In the genomic region with DNA sequence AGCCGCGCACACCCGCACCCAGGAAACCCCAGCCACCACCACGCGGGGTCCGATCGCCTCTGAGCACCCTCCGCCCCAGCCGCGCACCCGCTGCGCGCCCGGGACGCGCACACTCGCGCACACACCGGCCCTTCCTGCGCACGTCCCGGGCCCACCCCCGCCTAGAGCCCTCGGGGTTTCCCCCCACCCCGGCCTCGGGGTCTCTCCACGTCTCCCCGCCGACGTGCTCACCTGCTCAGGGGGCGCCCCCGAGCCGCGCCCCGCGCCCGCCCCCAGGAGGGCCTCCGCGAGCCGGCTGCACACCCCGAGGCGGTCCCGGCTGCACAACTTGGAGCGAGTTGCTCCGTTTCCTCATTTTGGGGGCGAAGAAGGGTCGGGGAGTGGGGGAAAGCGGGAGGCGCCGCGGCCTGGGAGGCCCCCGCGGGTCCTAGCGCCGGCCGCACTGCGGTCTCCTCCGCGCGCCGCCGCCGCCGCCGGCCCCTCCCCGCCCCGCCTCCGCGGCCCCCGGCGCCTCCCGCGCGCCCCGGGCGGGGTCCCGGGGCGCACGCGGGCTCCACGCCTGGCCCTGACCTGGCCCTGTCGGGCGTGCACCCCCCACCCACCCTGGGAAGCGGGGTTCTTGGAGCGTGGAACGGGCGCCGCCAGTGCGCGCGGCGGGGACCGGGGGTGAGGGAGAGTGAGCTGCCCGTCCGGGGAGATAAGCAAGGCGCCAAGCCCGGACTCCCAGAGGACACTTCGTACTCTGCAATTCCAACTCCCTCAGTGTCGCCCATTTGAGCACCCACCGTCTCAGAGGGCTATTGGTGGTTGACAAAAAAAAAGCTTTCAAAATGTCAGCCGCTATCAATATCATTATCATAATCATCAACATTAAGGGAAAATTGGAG, we compare ENCODE assay signal across 8 cellular contexts. TPM values are rescaled to one million over a fixed set of nuclear protein-coding genes. Genes with fewer than 3 reads are reported as not detected.
DNase-seq lines count a peak whose midpoint lies in the region; ATAC-seq, FAIRE-seq and TF ChIP-seq lines count a peak whose summit lies in the region.

A gene with protein sequence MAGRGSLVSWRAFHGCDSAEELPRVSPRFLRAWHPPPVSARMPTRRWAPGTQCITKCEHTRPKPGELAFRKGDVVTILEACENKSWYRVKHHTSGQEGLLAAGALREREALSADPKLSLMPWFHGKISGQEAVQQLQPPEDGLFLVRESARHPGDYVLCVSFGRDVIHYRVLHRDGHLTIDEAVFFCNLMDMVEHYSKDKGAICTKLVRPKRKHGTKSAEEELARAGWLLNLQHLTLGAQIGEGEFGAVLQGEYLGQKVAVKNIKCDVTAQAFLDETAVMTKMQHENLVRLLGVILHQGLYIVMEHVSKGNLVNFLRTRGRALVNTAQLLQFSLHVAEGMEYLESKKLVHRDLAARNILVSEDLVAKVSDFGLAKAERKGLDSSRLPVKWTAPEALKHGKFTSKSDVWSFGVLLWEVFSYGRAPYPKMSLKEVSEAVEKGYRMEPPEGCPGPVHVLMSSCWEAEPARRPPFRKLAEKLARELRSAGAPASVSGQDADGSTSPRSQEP (minus strand): TSS at position 444 of the 887 bp plus-strand sequence. CDS start 1,246 bp downstream, outside the sequence.

- H3K23ac ChIP-seq in neuronal stem cell (ENCODE audit: low read depth, low read length, poor library complexity), result peak within 1 kb of the TSS; percentile 82

- H4K91ac ChIP-seq in neuronal stem cell (ENCODE audit: low read depth, low read length, poor library complexity), result no peak within 1 kb of the TSS

- H4K8ac ChIP-seq in neuronal stem cell (ENCODE audit: low read depth, low read length), result no peak within 1 kb of the TSS

- no peaks in the 10 kb centered on the region for H3K9me2 ChIP-seq in OCI-LY7 (ENCODE audit: insufficient read depth, low read length)

- no CpG with 5 or more reads among the region's 101 CpGs for WGBS in neuronal stem cell (ENCODE audit: extremely low coverage in 2 of 2, insufficient read length in 2 of 2, insufficient replicate concordance in 1 of 2), 2 donors

- intact Hi-C loops in Caco-2 (cut with micrococcal nuclease; ENCODE audit: unreplicated experiment), result no loop called here
- intact Hi-C loops in OCI-LY7 (cut with micrococcal nuclease; ENCODE audit: unreplicated experiment), result no loop called here

- CTCF ChIA-PET in Caco-2 (lab: Charles Lee), result no interaction called here
- CTCF ChIA-PET in OCI-LY7 (lab: Charles Lee; ENCODE audit: unreplicated experiment), result no interaction called here

- POLR2A ChIA-PET in Caco-2 (lab: Charles Lee), result no interaction called here
- POLR2A ChIA-PET in OCI-LY7 (lab: Charles Lee), result no interaction called here

- H2AFZ ChIP-seq in astrocyte (ENCODE audit: low read depth, low read length) (no peak within 1 kb of the TSS), neuronal stem cell (ENCODE audit: low read length) (peak within 1 kb of the TSS; percentile 94), OCI-LY7 (ENCODE audit: low read length) (no peak within 1 kb of the TSS)

- H3K9me3 Mint-ChIP-seq in Caco-2 (ENCODE audit: unreplicated experiment) (peaks cover 9% of the 10 kb centered on the region), astrocyte (ENCODE audit: unreplicated experiment) (peaks cover 31% of the 10 kb centered on the region)

- FAIRE-seq in astrocyte (lab: Jason Lieb, UNC), result no peak

- H2BK120ac ChIP-seq in neuronal stem cell (ENCODE audit: low read depth, low read length), result no peak within 1 kb of the TSS

- BruUV-seq in Caco-2 (replicated peaks; lab: Mats Ljungman, UMichigan) (no TSS peak), OCI-LY7 (replicated peaks; lab: Mats Ljungman, UMichigan) (no TSS peak)

- H3K14ac ChIP-seq in neuronal stem cell (ENCODE audit: low read length), result no peak within 1 kb of the TSS

- peak within 1 kb of the TSS; percentile 96 for H2BK15ac ChIP-seq in neuronal stem cell (ENCODE audit: low read length)

- TF ChIP-seq CTCF in Caco-2 (IDR thresholded peaks at IDR 0.05; ENCODE audit: insufficient read depth in 1 of 2, low read depth in 1 of 2, low read length in 1 of 2, severe bottlenecking in 1 of 2, unreplicated experiment in 1 of 2), result no peak
- TF ChIP-seq CTCF in astrocyte (IDR thresholded peaks at IDR 0.05; ENCODE audit: insufficient read depth, low read depth, low read length), result no peak
- no peak for TF ChIP-seq CTCF in OCI-LY7 (conservative IDR thresholded peaks at IDR 0.05; ENCODE audit: low read length)

- peak within 1 kb of the TSS; percentile 84 for H2AK5ac ChIP-seq in neuronal stem cell (ENCODE audit: low read depth, low read length)

- H2BK12ac ChIP-seq in neuronal stem cell (ENCODE audit: low read length), result peak within 1 kb of the TSS; percentile 18

- H3K4me3 ChIP-seq in Caco-2 (ENCODE audit: low read depth, low read length), result peak within 1 kb of the TSS; percentile 34
- no peak within 1 kb of the TSS for H3K4me3 ChIP-seq in astrocyte (ENCODE audit: insufficient read depth, low read depth, low read length)
- peak within 1 kb of the TSS; percentile 32 to 76 for H3K4me3 ChIP-seq in neuronal stem cell (ENCODE audit: low read length in 2 of 2)
- no peak within 1 kb of the TSS for H3K4me3 ChIP-seq in OCI-LY7 (ENCODE audit: low read depth, low read length, poor library complexity, severe bottlenecking)

- H3K9me3 ChIP-seq in Caco-2, result peaks cover 15% of the 10 kb centered on the region; the same call in 1 of the 2 replicates
- H3K9me3 ChIP-seq in astrocyte (ENCODE audit: insufficient read depth, low read depth, low read length), result peaks cover 25% of the 10 kb centered on the region
- H3K9me3 ChIP-seq in neuronal stem cell (replicated peaks in 1 of 2; ENCODE audit: control insufficient read depth in 2 of 2, insufficient read depth in 1 of 2, low read depth in 1 of 2, low read length in 2 of 2), result peaks cover 19 to 21% of the 10 kb centered on the region in 2 donors
- peaks cover 6% of the 10 kb centered on the region; the same call in 1 of the 2 replicates for H3K9me3 ChIP-seq in OCI-LY7 (ENCODE audit: low read length)

- H4K20me1 ChIP-seq in astrocyte (ENCODE audit: insufficient read depth, low read length), result no peaks in the 10 kb centered on the region
- H4K20me1 ChIP-seq in OCI-LY7 (ENCODE audit: insufficient read depth, low read length), result no peaks in the 10 kb centered on the region

- peak within 1 kb of the TSS; percentile 72 for H2BK5ac ChIP-seq in neuronal stem cell (ENCODE audit: low read length)

- DNase-seq in Caco-2, result no peak
- DNase-seq in NCI-H2171 treated with DMSO at 0.1 percent for 48 hours (lab: John Stamatoyannopoulos, UW), result peak; percentile 12
- no peak for DNase-seq in astrocyte (ENCODE audit: low read depth)
- no peak for DNase-seq in neuronal stem cell (ENCODE audit: low spot score)
- no peak for DNase-seq in OCI-LY7 (ENCODE audit: low spot score)
- DNase-seq in activated effector memory CD4-positive, alpha-beta T cell treated with Interleukin-2 at 50 U/mL for 16 hours, result no peak
- DNase-seq in HCEC 1CT, result no peak

- no peaks in the 10 kb centered on the region for H3K36me3 ChIP-seq in Caco-2 (ENCODE audit: control insufficient read depth, insufficient read depth, low read length)
- no peaks in the 10 kb centered on the region for H3K36me3 ChIP-seq in astrocyte (ENCODE audit: insufficient read depth, low read length)
- no peaks in the 10 kb centered on the region for H3K36me3 ChIP-seq in neuronal stem cell (replicated peaks in 1 of 2; ENCODE audit: control insufficient read depth in 2 of 2, insufficient read depth in 2 of 2, low read length in 2 of 2)
- no peaks in the 10 kb centered on the region for H3K36me3 ChIP-seq in OCI-LY7 (ENCODE audit: insufficient read depth, low read length)

- H3K4me2 ChIP-seq in astrocyte (ENCODE audit: low read length) (peak within 1 kb of the TSS; percentile 11), neuronal stem cell (ENCODE audit: insufficient read depth, low read length, poor library complexity, severe bottlenecking) (peak within 1 kb of the TSS; percentile 86), OCI-LY7 (ENCODE audit: low read length) (no peak within 1 kb of the TSS)

- H3K27ac ChIP-seq in astrocyte (ENCODE audit: low read depth, low read length) (no peak within 1 kb of the TSS), neuronal stem cell (replicated peaks; ENCODE audit: low read length) (no peak within 1 kb of the TSS), OCI-LY7 (ENCODE audit: low read depth, low read length, poor library complexity, severe bottlenecking) (no peak within 1 kb of the TSS)

- H3K27me3 Mint-ChIP-seq in Caco-2 (ENCODE audit: insufficient read depth, unreplicated experiment), result peaks cover 3% of the 10 kb centered on the region
- peaks cover 30% of the 10 kb centered on the region for H3K27me3 Mint-ChIP-seq in astrocyte (ENCODE audit: low read depth, unreplicated experiment)

- ATAC-seq in GM19467 (IDR thresholded peaks at IDR 0.05; ENCODE audit: unreplicated experiment), result no peak

- H3K36me3 Mint-ChIP-seq in Caco-2 (ENCODE audit: insufficient read depth, unreplicated experiment) (no peaks in the 10 kb centered on the region), astrocyte (ENCODE audit: low read depth, unreplicated experiment) (peaks cover 9% of the 10 kb centered on the region)

- H3K27me3 ChIP-seq in Caco-2 (replicated peaks; ENCODE audit: control insufficient read depth, insufficient read depth, low read length) (no peaks in the 10 kb centered on the region), astrocyte (ENCODE audit: insufficient read depth, low read length) (peaks cover 15% of the 10 kb centered on the region), neuronal stem cell (ENCODE audit: control insufficient read depth in 3 of 3, insufficient read depth in 3 of 3, low read depth in 1 of 3, low read length in 3 of 3) (peaks cover 8 to 59% (median 34%) of the 10 kb centered on the region in 3 experiments)

- H3K4ac ChIP-seq in neuronal stem cell (ENCODE audit: low read length), result no peak within 1 kb of the TSS

- H3K4me3 Mint-ChIP-seq in Caco-2 (ENCODE audit: unreplicated experiment) (peak within 1 kb of the TSS; percentile 22), astrocyte (ENCODE audit: unreplicated experiment) (peak within 1 kb of the TSS; percentile 62)

- H3K4me1 Mint-ChIP-seq in Caco-2 (ENCODE audit: low read depth, unreplicated experiment), result no peaks in the 10 kb centered on the region
- H3K4me1 Mint-ChIP-seq in astrocyte (ENCODE audit: low read depth, unreplicated experiment), result no peaks in the 10 kb centered on the region

- H3K18ac ChIP-seq in neuronal stem cell (ENCODE audit: low read length), result peak within 1 kb of the TSS; percentile 97

- H3K4me1 ChIP-seq in Caco-2, result no peaks in the 10 kb centered on the region
- H3K4me1 ChIP-seq in astrocyte (ENCODE audit: insufficient read depth, low read length), result no peaks in the 10 kb centered on the region
- H3K4me1 ChIP-seq in neuronal stem cell (ENCODE audit: control insufficient read depth in 2 of 2, insufficient read depth in 1 of 2, low read depth in 1 of 2, low read length in 2 of 2), result peaks cover 2 to 6% of the 10 kb centered on the region in 2 donors
- no peaks in the 10 kb centered on the region for H3K4me1 ChIP-seq in OCI-LY7 (ENCODE audit: insufficient read depth, low read length, poor library complexity, severe bottlenecking)

- H3K79me2 ChIP-seq in astrocyte (ENCODE audit: insufficient read depth, low read length), result no peaks in the 10 kb centered on the region
- H3K79me2 ChIP-seq in OCI-LY7 (ENCODE audit: insufficient read depth, low read depth, low read length), result no peaks in the 10 kb centered on the region

- H3K27ac Mint-ChIP-seq in Caco-2 (ENCODE audit: unreplicated experiment) (no peak within 1 kb of the TSS), astrocyte (ENCODE audit: unreplicated experiment) (no peak within 1 kb of the TSS)

- H3K9ac ChIP-seq in astrocyte (ENCODE audit: low read length) (no peak within 1 kb of the TSS), neuronal stem cell (ENCODE audit: low read depth, low read length, poor library complexity) (peak within 1 kb of the TSS; percentile 80)

- H3K79me1 ChIP-seq in neuronal stem cell (ENCODE audit: low read depth, low read length), result no peaks in the 10 kb centered on the region

RNA-seq across cellular contexts. Expression of the gene that starts here (rescaled TPM):
- total RNA-seq in Caco-2 (2022) (0.29 and 0.72 TPM in 2 replicates), astrocyte (0.22 TPM in 1 of 2 replicates, not detected in the other), OCI-LY7 (2022) (not detected in 2 replicates)
- polyA plus RNA-seq in neuronal stem cell (2013, experiment 1 of 2), result 1.4 TPM
- polyA plus RNA-seq in neuronal stem cell (2013, experiment 2 of 2), result 1.6 TPM
- total RNA-seq in OCI-LY7 (2014; rRNA removed; shearing (Covaris generic)), result not detected in 2 replicates

Comparison
In these comparisons a context has a peak if more than half of its experiments do, and no peak if none do; other contexts are left out.
1. H3K4me3 ChIP-seq: peak in Caco-2 (single experiment) and neuronal stem cell (2 of 2); none in astrocyte (single experiment) and OCI-LY7 (single experiment).